ENCODE assay signal across 24 cellular contexts in the genomic region with DNA sequence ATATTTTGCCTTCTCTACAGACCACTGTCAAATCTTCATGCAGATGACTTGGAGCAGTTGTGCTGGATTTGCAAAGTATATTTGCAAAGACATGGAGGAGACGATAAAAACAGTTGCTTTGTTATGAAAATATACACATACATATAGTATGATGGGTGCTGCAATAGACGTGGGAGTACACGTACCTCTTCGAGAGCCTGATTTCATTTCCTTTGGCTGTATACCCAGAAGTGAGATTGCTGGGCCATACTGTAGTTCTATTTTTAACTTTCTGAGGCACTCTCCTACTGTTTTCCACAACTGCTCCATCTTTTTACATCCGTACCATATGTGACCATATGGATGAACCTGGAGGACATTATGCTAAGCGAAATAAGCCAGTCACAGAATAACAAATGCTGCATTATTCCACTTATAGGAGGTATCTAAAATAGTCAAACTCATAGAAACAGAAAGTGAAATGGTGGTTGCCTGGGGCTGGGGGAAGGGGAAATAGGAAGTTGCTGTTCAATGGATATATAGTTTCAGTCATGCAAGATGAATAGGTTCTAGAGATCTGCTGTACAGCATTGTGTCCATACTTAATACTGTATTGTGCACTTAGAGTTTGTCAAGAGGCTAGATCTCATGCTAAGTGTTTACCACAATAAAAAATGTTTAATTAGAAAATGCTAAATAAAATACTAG.
DNase-seq lines count a peak whose midpoint lies in the region; ATAC-seq lines count a peak whose summit lies in the region.
"Had no signal": no experiment of that assay in that cellular context is flagged by ENCODE, and none has a peak within 500 bp of the region (broad histone marks: within the 10 kb centered on the region; RNA-seq: fewer than 3 reads in every experiment).

No MANE protein-coding gene starts in this region.

- DNase-seq in NOMO-1 (lab: John Stamatoyannopoulos, UW; ENCODE audit: unreplicated experiment in 2 of 2): peak; percentile 40 to 67
- DNase-seq in NOMO-1 treated with dmso at 0.1 percent for 144 hours (lab: John Stamatoyannopoulos, UW; ENCODE audit: unreplicated experiment): no peak
- DNase-seq in NCI-H1694 (lab: John Stamatoyannopoulos, UW): peak; percentile 62
- DNase-seq in OCI-M1 (lab: John Stamatoyannopoulos, UW): peak; percentile 62
- no peak for DNase-seq in midbrain (lab: John Stamatoyannopoulos, UW)
- no peak for DNase-seq in SHP77 treated with DMSO at 0.1 percent for 48 hours (lab: John Stamatoyannopoulos, UW)
- DNase-seq in left colon: no peak
- DNase-seq: activated CD4-positive, alpha-beta memory T cell treated with anti-CD3 and anti-CD28 coated beads, Interleukin-2, amount 10 ng/mL, durations not matched to agents 7 days and 5 days; activated naive CD4-positive, alpha-beta T cell treated with anti-CD3 and anti-CD28 coated beads, Interleukin-2, amount 50 U/mL, for 16 hours; amniotic stem cell; brain microvascular endothelial cell; CD4-positive, alpha-beta T cell; GM23248; heart left ventricle; kidney; naive thymus-derived CD4-positive, alpha-beta T cell; NCI-H1105; NCI-H2029; SK-N-SH; stimulated activated CD8-positive, alpha-beta memory T cell treated with anti-CD3 and anti-CD28 coated beads, Interleukin-4, amount 100 ng/mL, for 48 hours; stimulated activated naive CD8-positive, alpha-beta T cell treated with anti-CD3 and anti-CD28 coated beads, Interleukin-15, amount 100 ng/mL, for 72 hours had no signal

- ATAC-seq in HG02763 (IDR thresholded peaks at IDR 0.05; ENCODE audit: unreplicated experiment) (no peak), left colon (no peak)
- ATAC-seq: activated CD4-positive, CD25-positive, alpha-beta regulatory T cell treated with anti-CD3 and anti-CD28 coated beads, Interleukin-2, amount 50 U/mL, for 24 hours; activated T-helper 17 cell treated with anti-CD3 and anti-CD28 coated beads, Interleukin-2, amount 50 U/mL, for 72 hours; heart left ventricle; naive thymus-derived CD4-positive, alpha-beta T cell; stimulated activated naive CD8-positive, alpha-beta T cell treated with anti-CD3 and anti-CD28 coated beads, Interleukin-15, amount 100 ng/mL, for 72 hours had no signal

- intact Hi-C loops in left colon (cut with DNase I, micrococcal nuclease): no loop called here

Comparison
In these comparisons a context has a peak if more than half of its experiments do, and no peak if none do; other contexts are left out.
1. DNase-seq: peak in NOMO-1 (2 of 2), NCI-H1694 (single experiment) and OCI-M1 (single experiment); none in NOMO-1 treated with dmso at 0.1 percent for 144 hours (single experiment), midbrain (single experiment), SHP77 treated with DMSO at 0.1 percent for 48 hours (single experiment) and left colon (0 of 2).